ENCODE assay signal across 1 cellular context in genomic region chr22:17120281-17120680, GRCh38.
TF ChIP-seq lines count a peak whose summit lies in the region.

No MANE protein-coding gene starts in this region.

TF ChIP-seq in HepG2, 621 proteins besides CTCF, POLR2A, EP300 and RAD21 (continues in another document):
- TF ChIP-seq ZNF530 (CRISPR knock-in tag; IDR thresholded peaks at IDR 0.05; ENCODE audit: low read depth), result 0 out of 2 replicates have a peak, but pooled peaks have one; percentile 47
- TF ChIP-seq CREB1 (IDR thresholded peaks at IDR 0.05), result no peak
- no peak for TF ChIP-seq CREB1 (CRISPR knock-in tag; IDR thresholded peaks at IDR 0.05)
- no peak for TF ChIP-seq MTF2 (CRISPR knock-in tag; IDR thresholded peaks at IDR 0.05; ENCODE audit: borderline replicate concordance)
- no peak for TF ChIP-seq PHF20 (CRISPR knock-in tag; IDR thresholded peaks at IDR 0.05)
- TF ChIP-seq, protein P1, sequence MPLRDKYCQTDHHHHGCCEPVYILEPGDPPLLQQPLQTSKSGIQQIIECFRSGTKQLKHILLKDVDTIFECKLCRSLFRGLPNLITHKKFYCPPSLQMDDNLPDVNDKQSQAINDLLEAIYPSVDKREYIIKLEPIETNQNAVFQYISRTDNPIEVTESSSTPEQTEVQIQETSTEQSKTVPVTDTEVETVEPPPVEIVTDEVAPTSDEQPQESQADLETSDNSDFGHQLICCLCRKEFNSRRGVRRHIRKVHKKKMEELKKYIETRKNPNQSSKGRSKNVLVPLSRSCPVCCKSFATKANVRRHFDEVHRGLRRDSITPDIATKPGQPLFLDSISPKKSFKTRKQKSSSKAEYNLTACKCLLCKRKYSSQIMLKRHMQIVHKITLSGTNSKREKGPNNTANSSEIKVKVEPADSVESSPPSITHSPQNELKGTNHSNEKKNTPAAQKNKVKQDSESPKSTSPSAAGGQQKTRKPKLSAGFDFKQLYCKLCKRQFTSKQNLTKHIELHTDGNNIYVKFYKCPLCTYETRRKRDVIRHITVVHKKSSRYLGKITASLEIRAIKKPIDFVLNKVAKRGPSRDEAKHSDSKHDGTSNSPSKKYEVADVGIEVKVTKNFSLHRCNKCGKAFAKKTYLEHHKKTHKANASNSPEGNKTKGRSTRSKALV (CRISPR knock-in tag; IDR thresholded peaks at IDR 0.05), result no peak
- peak; percentile 92 for TF ChIP-seq MIER2 (CRISPR knock-in tag; IDR thresholded peaks at IDR 0.05)
- TF ChIP-seq, protein P2, sequence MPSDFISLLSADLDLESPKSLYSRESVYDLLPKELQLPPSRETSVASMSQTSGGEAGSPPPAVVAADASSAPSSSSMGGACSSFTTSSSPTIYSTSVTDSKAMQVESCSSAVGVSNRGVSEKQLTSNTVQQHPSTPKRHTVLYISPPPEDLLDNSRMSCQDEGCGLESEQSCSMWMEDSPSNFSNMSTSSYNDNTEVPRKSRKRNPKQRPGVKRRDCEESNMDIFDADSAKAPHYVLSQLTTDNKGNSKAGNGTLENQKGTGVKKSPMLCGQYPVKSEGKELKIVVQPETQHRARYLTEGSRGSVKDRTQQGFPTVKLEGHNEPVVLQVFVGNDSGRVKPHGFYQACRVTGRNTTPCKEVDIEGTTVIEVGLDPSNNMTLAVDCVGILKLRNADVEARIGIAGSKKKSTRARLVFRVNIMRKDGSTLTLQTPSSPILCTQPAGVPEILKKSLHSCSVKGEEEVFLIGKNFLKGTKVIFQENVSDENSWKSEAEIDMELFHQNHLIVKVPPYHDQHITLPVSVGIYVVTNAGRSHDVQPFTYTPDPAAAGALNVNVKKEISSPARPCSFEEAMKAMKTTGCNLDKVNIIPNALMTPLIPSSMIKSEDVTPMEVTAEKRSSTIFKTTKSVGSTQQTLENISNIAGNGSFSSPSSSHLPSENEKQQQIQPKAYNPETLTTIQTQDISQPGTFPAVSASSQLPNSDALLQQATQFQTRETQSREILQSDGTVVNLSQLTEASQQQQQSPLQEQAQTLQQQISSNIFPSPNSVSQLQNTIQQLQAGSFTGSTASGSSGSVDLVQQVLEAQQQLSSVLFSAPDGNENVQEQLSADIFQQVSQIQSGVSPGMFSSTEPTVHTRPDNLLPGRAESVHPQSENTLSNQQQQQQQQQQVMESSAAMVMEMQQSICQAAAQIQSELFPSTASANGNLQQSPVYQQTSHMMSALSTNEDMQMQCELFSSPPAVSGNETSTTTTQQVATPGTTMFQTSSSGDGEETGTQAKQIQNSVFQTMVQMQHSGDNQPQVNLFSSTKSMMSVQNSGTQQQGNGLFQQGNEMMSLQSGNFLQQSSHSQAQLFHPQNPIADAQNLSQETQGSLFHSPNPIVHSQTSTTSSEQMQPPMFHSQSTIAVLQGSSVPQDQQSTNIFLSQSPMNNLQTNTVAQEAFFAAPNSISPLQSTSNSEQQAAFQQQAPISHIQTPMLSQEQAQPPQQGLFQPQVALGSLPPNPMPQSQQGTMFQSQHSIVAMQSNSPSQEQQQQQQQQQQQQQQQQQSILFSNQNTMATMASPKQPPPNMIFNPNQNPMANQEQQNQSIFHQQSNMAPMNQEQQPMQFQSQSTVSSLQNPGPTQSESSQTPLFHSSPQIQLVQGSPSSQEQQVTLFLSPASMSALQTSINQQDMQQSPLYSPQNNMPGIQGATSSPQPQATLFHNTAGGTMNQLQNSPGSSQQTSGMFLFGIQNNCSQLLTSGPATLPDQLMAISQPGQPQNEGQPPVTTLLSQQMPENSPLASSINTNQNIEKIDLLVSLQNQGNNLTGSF (CRISPR knock-in tag; IDR thresholded peaks at IDR 0.05), result 0 out of 2 replicates have a peak, but pooled peaks have one; percentile 53
- 0 out of 2 replicates have a peak, but pooled peaks have one; percentile 33 for TF ChIP-seq TMF1 (CRISPR knock-in tag; IDR thresholded peaks at IDR 0.05; ENCODE audit: low read depth)
- peak; percentile 55; the same call in 1 of the 2 replicates for TF ChIP-seq SALL1 (CRISPR knock-in tag; IDR thresholded peaks at IDR 0.05)
- peak; percentile 75 for TF ChIP-seq HES4 (CRISPR knock-in tag; IDR thresholded peaks at IDR 0.05; ENCODE audit: borderline replicate concordance)
- TF ChIP-seq ZBTB43 (CRISPR knock-in tag; conservative IDR thresholded peaks at IDR 0.05), result no peak
- TF ChIP-seq ARID2 (CRISPR knock-in tag; IDR thresholded peaks at IDR 0.05; ENCODE audit: borderline replicate concordance), result no peak
- no peak for TF ChIP-seq MBNL3 (CRISPR knock-in tag; conservative IDR thresholded peaks at IDR 0.05)
- TF ChIP-seq ZNF329 (CRISPR knock-in tag; IDR thresholded peaks at IDR 0.05; ENCODE audit: low read depth), result 0 out of 2 replicates have a peak, but pooled peaks have one; percentile 33
- TF ChIP-seq ZNF333 (CRISPR knock-in tag; IDR thresholded peaks at IDR 0.05; ENCODE audit: borderline replicate concordance), result peak; percentile 39; the same call in 1 of the 2 replicates
- TF ChIP-seq ZNF773 (CRISPR knock-in tag; IDR thresholded peaks at IDR 0.05; ENCODE audit: borderline replicate concordance), result peak; percentile 69; the same call in 1 of the 2 replicates
- TF ChIP-seq MAF1 (CRISPR knock-in tag; IDR thresholded peaks at IDR 0.05; ENCODE audit: borderline replicate concordance), result no peak
- TF ChIP-seq ZNF574 (CRISPR knock-in tag; IDR thresholded peaks at IDR 0.05), result peak; percentile 40; the same call in 1 of the 2 replicates
- TF ChIP-seq, protein P3, sequence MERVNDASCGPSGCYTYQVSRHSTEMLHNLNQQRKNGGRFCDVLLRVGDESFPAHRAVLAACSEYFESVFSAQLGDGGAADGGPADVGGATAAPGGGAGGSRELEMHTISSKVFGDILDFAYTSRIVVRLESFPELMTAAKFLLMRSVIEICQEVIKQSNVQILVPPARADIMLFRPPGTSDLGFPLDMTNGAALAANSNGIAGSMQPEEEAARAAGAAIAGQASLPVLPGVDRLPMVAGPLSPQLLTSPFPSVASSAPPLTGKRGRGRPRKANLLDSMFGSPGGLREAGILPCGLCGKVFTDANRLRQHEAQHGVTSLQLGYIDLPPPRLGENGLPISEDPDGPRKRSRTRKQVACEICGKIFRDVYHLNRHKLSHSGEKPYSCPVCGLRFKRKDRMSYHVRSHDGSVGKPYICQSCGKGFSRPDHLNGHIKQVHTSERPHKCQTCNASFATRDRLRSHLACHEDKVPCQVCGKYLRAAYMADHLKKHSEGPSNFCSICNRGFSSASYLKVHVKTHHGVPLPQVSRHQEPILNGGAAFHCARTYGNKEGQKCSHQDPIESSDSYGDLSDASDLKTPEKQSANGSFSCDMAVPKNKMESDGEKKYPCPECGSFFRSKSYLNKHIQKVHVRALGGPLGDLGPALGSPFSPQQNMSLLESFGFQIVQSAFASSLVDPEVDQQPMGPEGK (CRISPR knock-in tag; IDR thresholded peaks at IDR 0.05), result peak; percentile 19; the same call in 1 of the 2 replicates
- peak; percentile 52; the same call in 1 of the 2 replicates for TF ChIP-seq ATF3 (CRISPR knock-in tag; IDR thresholded peaks at IDR 0.05)
- TF ChIP-seq, protein P4, sequence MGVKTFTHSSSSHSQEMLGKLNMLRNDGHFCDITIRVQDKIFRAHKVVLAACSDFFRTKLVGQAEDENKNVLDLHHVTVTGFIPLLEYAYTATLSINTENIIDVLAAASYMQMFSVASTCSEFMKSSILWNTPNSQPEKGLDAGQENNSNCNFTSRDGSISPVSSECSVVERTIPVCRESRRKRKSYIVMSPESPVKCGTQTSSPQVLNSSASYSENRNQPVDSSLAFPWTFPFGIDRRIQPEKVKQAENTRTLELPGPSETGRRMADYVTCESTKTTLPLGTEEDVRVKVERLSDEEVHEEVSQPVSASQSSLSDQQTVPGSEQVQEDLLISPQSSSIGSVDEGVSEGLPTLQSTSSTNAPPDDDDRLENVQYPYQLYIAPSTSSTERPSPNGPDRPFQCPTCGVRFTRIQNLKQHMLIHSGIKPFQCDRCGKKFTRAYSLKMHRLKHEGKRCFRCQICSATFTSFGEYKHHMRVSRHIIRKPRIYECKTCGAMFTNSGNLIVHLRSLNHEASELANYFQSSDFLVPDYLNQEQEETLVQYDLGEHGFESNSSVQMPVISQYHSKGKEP (CRISPR knock-in tag; IDR thresholded peaks at IDR 0.05), result peak; percentile 42; the same call in 1 of the 2 replicates
- 0 out of 2 replicates have a peak, but pooled peaks have one; percentile 13 for TF ChIP-seq ZNF281 (CRISPR knock-in tag; IDR thresholded peaks at IDR 0.05; ENCODE audit: borderline replicate concordance)
- peak; percentile 72; the same call in 1 of the 2 replicates for TF ChIP-seq MEIS2 (CRISPR knock-in tag; IDR thresholded peaks at IDR 0.05)
- TF ChIP-seq ZBTB7A (CRISPR knock-in tag; IDR thresholded peaks at IDR 0.05), result peak; percentile 60; the same call in 1 of the 2 replicates
- TF ChIP-seq REST (IDR thresholded peaks at IDR 0.05; ENCODE audit: borderline replicate concordance in 1 of 2, low read depth in 1 of 2, low read length in 2 of 2), result peak in 1 of 2 experiments; percentile 96
- 0 out of 2 replicates have a peak, but pooled peaks have one; percentile 24 for TF ChIP-seq ZBTB26 (CRISPR knock-in tag; IDR thresholded peaks at IDR 0.05; ENCODE audit: borderline replicate concordance)
- TF ChIP-seq ZNF839 (CRISPR knock-in tag; IDR thresholded peaks at IDR 0.05; ENCODE audit: borderline replicate concordance), result no peak
